ENCODE assay signal across 31 cellular contexts in genomic region chr16:35741546-35741945, GRCh38.
"Had no signal": no experiment of that assay in that cellular context is flagged by ENCODE, and none has a peak within 500 bp of the region (broad histone marks: within the 10 kb centered on the region; RNA-seq: fewer than 3 reads in every experiment).

No MANE protein-coding gene starts in this region.

- H3K27me3 Mint-ChIP-seq: activated B cell treated with CpG ODN at 0.5 μM for 24 hours; activated CD4-positive, alpha-beta memory T cell treated with anti-CD3 and anti-CD28 coated beads for 36 hours; activated CD4-positive, alpha-beta T cell treated with anti-CD3 and anti-CD28 coated beads, Interleukin-2, amount 10 ng/mL, durations not matched to agents 24 days and 14 days; activated CD8-positive, alpha-beta memory T cell treated with anti-CD3 and anti-CD28 coated beads, Interleukin-2, amount 10 ng/mL, durations not matched to agents 7 days and 5 days; activated CD8-positive, alpha-beta T cell treated with anti-CD3 and anti-CD28 coated beads for 36 hours; activated naive CD8-positive, alpha-beta T cell treated with anti-CD3 and anti-CD28 coated beads for 36 hours; activated T-cell treated with anti-CD3 and anti-CD28 coated beads, Interleukin-2, amount 50 U/mL, for 24 hours; T-cell; T-helper 17 cell had no signal

- H3K4me3 ChIP-seq: adrenal gland, body of pancreas, breast epithelium had no signal

- H3K4me3 Mint-ChIP-seq: activated B cell treated with CpG ODN at 0.5 μM for 24 hours; activated CD4-positive, alpha-beta memory T cell treated with anti-CD3 and anti-CD28 coated beads for 36 hours; activated CD4-positive, alpha-beta T cell treated with anti-CD3 and anti-CD28 coated beads, Interleukin-2, amount 10 ng/mL, durations not matched to agents 24 days and 14 days; activated CD8-positive, alpha-beta memory T cell treated with anti-CD3 and anti-CD28 coated beads, Interleukin-2, amount 10 ng/mL, durations not matched to agents 7 days and 5 days; activated CD8-positive, alpha-beta T cell treated with anti-CD3 and anti-CD28 coated beads for 36 hours; activated naive CD4-positive, alpha-beta T cell treated with anti-CD3 and anti-CD28 coated beads for 36 hours; activated naive CD8-positive, alpha-beta T cell treated with anti-CD3 and anti-CD28 coated beads for 36 hours; activated T-cell treated with anti-CD3 and anti-CD28 coated beads, Interleukin-2, amount 50 U/mL, for 24 hours; T-cell; T-helper 17 cell had no signal

- ATAC-seq: activated CD8-positive, alpha-beta memory T cell treated with anti-CD3 and anti-CD28 coated beads, Interleukin-2, amount 10 ng/mL, durations not matched to agents 7 days and 5 days; activated CD8-positive, alpha-beta T cell treated with anti-CD3 and anti-CD28 coated beads for 36 hours; activated naive CD4-positive, alpha-beta T cell treated with anti-CD3 and anti-CD28 coated beads, Interleukin-2, amount 50 U/mL, for 72 hours; body of pancreas; T-cell; T-helper 17 cell had no signal

- FAIRE-seq: astrocyte, TTC549 had no signal

- H3K4me1 Mint-ChIP-seq: activated B cell treated with CpG ODN at 0.5 μM for 24 hours; activated CD4-positive, alpha-beta T cell treated with anti-CD3 and anti-CD28 coated beads, Interleukin-2, amount 10 ng/mL, durations not matched to agents 24 days and 14 days; activated CD8-positive, alpha-beta memory T cell treated with anti-CD3 and anti-CD28 coated beads, Interleukin-2, amount 10 ng/mL, durations not matched to agents 7 days and 5 days; activated naive CD8-positive, alpha-beta T cell treated with anti-CD3 and anti-CD28 coated beads for 36 hours; T-cell; T-helper 17 cell had no signal

- DNase-seq: activated B cell treated with CpG ODN at 0.5 μM for 24 hours; activated CD4-positive, alpha-beta memory T cell treated with anti-CD3 and anti-CD28 coated beads for 36 hours; activated CD4-positive, alpha-beta T cell treated with anti-CD3 and anti-CD28 coated beads for 4 hours; activated CD4-positive, alpha-beta T cell treated with anti-CD3 and anti-CD28 coated beads, Interleukin-2, amount 10 ng/mL, durations not matched to agents 24 days and 14 days; activated CD4-positive, alpha-beta T cell treated with anti-CD3 and anti-CD28 coated beads, Interleukin-2, amount 50 U/mL, for 1 hour; activated CD4-positive, alpha-beta T cell treated with anti-CD3 and anti-CD28 coated beads, Interleukin-2, amount 50 U/mL, for 4 hours; activated CD4-positive, CD25-positive, alpha-beta regulatory T cell treated with anti-CD3 and anti-CD28 coated beads, Interleukin-2, amount 50 U/mL, for 72 hours; activated CD8-positive, alpha-beta memory T cell treated with anti-CD3 and anti-CD28 coated beads for 24 hours; activated CD8-positive, alpha-beta memory T cell treated with anti-CD3 and anti-CD28 coated beads, Interleukin-2, amount 10 ng/mL, durations not matched to agents 7 days and 5 days; activated CD8-positive, alpha-beta memory T cell treated with anti-CD3 and anti-CD28 coated beads, Interleukin-2, amount 50 U/mL, for 48 hours; activated CD8-positive, alpha-beta T cell treated with anti-CD3 and anti-CD28 coated beads for 36 hours; activated effector memory CD4-positive, alpha-beta T cell treated with Interleukin-2 at 50 U/mL for 16 hours; activated gamma-delta T cell; activated naive CD4-positive, alpha-beta T cell treated with anti-CD3 and anti-CD28 coated beads for 36 hours; activated naive CD4-positive, alpha-beta T cell treated with anti-CD3 and anti-CD28 coated beads, Interleukin-2, amount 50 U/mL, for 16 hours; activated naive CD8-positive, alpha-beta T cell treated with anti-CD3 and anti-CD28 coated beads for 36 hours; activated T-cell treated with anti-CD3 and anti-CD28 coated beads, Interleukin-2, amount 50 U/mL, for 24 hours; activated T-cell treated with anti-CD3 and anti-CD28 coated beads, Interleukin-2, amount 50 U/mL, for 48 hours; adrenal gland; amniotic stem cell; aorta; body of pancreas; brain microvascular endothelial cell; central memory CD4-positive, alpha-beta T cell; T-cell; T-helper 17 cell had no signal

- H3K27ac Mint-ChIP-seq: activated B cell treated with CpG ODN at 0.5 μM for 24 hours; activated CD4-positive, alpha-beta memory T cell treated with anti-CD3 and anti-CD28 coated beads for 36 hours; activated CD4-positive, alpha-beta T cell treated with anti-CD3 and anti-CD28 coated beads, Interleukin-2, amount 10 ng/mL, durations not matched to agents 24 days and 14 days; activated CD8-positive, alpha-beta memory T cell treated with anti-CD3 and anti-CD28 coated beads, Interleukin-2, amount 10 ng/mL, durations not matched to agents 7 days and 5 days; activated CD8-positive, alpha-beta T cell treated with anti-CD3 and anti-CD28 coated beads for 36 hours; activated naive CD4-positive, alpha-beta T cell treated with anti-CD3 and anti-CD28 coated beads for 36 hours; activated naive CD4-positive, alpha-beta T cell treated with anti-CD3 and anti-CD28 coated beads, Interleukin-2, amount 50 U/mL, for 72 hours; activated naive CD8-positive, alpha-beta T cell treated with anti-CD3 and anti-CD28 coated beads for 36 hours; activated T-cell treated with anti-CD3 and anti-CD28 coated beads, Interleukin-2, amount 50 U/mL, for 24 hours; activated T-helper 2 cell treated with anti-CD3 and anti-CD28 coated beads, Interferon-gamma antibody, Interleukin-2, Interleukin-4, amounts not matched to agents 10 μg/mL and 5 μg/mL and 100 μg/mL, durations not matched to agents 14 hours and 24 hours and 36 hours; T-cell; T-helper 17 cell had no signal

- H3K36me3 Mint-ChIP-seq: activated CD4-positive, alpha-beta memory T cell treated with anti-CD3 and anti-CD28 coated beads for 36 hours; activated naive CD8-positive, alpha-beta T cell treated with anti-CD3 and anti-CD28 coated beads for 36 hours; T-cell had no signal
